Comparison of ENCODE assay signal across 1 cellular context in the genomic region with DNA sequence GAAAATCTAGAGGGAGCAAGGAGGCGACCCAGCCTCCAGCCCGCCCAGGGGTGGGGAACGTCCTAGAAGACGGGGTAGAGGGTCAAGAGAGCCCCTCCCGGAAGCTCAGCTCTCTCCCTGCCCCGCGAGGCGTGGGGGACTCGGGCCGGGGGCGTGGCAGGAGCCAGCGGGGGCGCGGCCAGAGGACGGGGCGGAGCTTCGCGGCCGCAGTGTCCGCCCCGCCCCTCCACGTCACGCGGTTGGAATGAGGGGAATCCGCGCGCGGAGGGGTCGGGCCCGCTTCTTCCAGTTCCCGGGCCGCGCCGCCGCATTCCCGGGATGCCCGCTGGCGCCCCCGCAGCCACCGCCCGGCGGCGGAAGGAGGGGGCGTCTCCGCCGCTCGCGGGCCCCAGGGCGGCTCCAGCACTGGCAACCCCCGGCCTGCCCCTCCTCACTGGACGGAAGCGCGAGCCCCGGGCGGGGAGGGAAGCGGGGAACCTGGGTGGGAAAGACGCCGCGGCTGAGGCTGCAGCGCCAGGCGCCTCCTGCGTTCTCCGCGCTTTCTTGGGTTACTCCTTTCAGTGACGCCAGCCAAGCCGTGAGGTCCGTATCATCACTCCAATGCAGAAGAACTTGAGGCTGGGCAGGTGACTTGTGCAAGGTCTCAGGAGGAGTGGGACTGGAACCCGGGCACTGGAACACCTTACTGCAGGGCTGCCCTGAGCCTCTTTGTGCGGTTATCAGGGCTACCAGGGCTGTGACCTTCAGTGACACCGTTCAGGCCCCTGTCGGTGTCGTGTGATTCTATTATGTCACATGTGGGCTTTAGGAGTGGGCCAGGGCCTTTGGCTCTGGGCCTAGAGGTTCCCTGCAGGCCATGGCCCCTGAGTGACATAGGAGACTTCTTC.
TF ChIP-seq lines count a peak whose summit lies in the region.

No MANE protein-coding gene starts in this region.

TF ChIP-seq in HEK293, 187 proteins besides CTCF, POLR2A, EP300 and RAD21 (continues in another document):
- TF ChIP-seq, protein P1, sequence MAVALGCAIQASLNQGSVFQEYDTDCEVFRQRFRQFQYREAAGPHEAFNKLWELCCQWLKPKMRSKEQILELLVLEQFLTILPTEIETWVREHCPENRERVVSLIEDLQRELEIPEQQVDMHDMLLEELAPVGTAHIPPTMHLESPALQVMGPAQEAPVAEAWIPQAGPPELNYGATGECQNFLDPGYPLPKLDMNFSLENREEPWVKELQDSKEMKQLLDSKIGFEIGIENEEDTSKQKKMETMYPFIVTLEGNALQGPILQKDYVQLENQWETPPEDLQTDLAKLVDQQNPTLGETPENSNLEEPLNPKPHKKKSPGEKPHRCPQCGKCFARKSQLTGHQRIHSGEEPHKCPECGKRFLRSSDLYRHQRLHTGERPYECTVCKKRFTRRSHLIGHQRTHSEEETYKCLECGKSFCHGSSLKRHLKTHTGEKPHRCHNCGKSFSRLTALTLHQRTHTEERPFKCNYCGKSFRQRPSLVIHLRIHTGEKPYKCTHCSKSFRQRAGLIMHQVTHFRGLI (tag by site-specific recombination; IDR thresholded peaks at IDR 0.05), result no peak
- TF ChIP-seq ZNF423 (tag by site-specific recombination; IDR thresholded peaks at IDR 0.05) (no peak), ZNF830 (tag by site-specific recombination; IDR thresholded peaks at IDR 0.05; ENCODE audit: low read depth) (no peak), ZNF530 (tag by site-specific recombination; IDR thresholded peaks at IDR 0.05; ENCODE audit: low read depth) (no peak), ZNF501 (tag by site-specific recombination; IDR thresholded peaks at IDR 0.05) (no peak), ZNF48 (tag by site-specific recombination; IDR thresholded peaks at IDR 0.05) (no peak), ZNF394 (tag by site-specific recombination; IDR thresholded peaks at IDR 0.05; ENCODE audit: borderline replicate concordance) (peak; percentile 82; the same call in 1 of the 2 replicates), ZNF747 (tag by site-specific recombination; IDR thresholded peaks at IDR 0.05) (no peak), BCL11B (tag by site-specific recombination; IDR thresholded peaks at IDR 0.05; ENCODE audit: low read depth) (no peak), PRDM1 (tag by site-specific recombination; IDR thresholded peaks at IDR 0.05) (no peak), ZBTB17 (tag by site-specific recombination; IDR thresholded peaks at IDR 0.05) (no peak), ZNF621 (tag by site-specific recombination; IDR thresholded peaks at IDR 0.05) (no peak), ZNF76 (tag by site-specific recombination; IDR thresholded peaks at IDR 0.05; ENCODE audit: borderline replicate concordance, low read depth) (peak; percentile 45; the same call in 1 of the 2 replicates), ZNF292 (tag by site-specific recombination; IDR thresholded peaks at IDR 0.05; ENCODE audit: borderline replicate concordance, low read depth) (no peak), MZF1 (tag by site-specific recombination; IDR thresholded peaks at IDR 0.05; ENCODE audit: borderline replicate concordance) (peak; percentile 30; the same call in 1 of the 2 replicates), ZNF521 (tag by site-specific recombination; IDR thresholded peaks at IDR 0.05) (no peak), HOXC10 (CRISPR knock-in tag; IDR thresholded peaks at IDR 0.05) (no peak), ZNF223 (tag by site-specific recombination; IDR thresholded peaks at IDR 0.05) (no peak), TRIM28 (IDR thresholded peaks at IDR 0.05; ENCODE audit: borderline replicate concordance, low read length) (no peak), SP3 (tag by site-specific recombination; IDR thresholded peaks at IDR 0.05) (peak; percentile 91), ZNF302 (tag by site-specific recombination; IDR thresholded peaks at IDR 0.05; ENCODE audit: low read depth) (no peak), ZNF776 (tag by site-specific recombination; IDR thresholded peaks at IDR 0.05; ENCODE audit: borderline replicate concordance) (no peak), ZNF354C (tag by site-specific recombination; IDR thresholded peaks at IDR 0.05; ENCODE audit: borderline replicate concordance, low read depth) (no peak), ZNF16 (tag by site-specific recombination; IDR thresholded peaks at IDR 0.05; ENCODE audit: low read depth) (no peak), ZNF558 (tag by site-specific recombination; IDR thresholded peaks at IDR 0.05) (no peak), OSR2 (tag by site-specific recombination; IDR thresholded peaks at IDR 0.05) (0 out of 2 replicates have a peak, but pooled peaks have one; percentile 24)
- TF ChIP-seq, protein P2, sequence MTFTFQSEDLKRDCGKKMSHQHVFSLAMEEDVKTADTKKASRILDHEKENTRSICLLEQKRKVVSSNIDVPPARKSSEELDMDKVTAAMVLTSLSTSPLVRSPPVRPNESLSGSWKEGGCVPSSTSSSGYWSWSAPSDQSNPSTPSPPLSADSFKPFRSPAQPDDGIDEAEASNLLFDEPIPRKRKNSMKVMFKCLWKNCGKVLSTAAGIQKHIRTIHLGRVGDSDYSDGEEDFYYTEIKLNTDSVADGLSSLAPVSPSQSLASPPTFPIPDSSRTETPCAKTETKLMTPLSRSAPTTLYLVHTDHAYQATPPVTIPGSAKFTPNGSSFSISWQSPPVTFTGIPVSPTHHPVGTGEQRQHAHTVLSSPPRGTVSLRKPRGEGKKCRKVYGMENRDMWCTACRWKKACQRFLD (tag by site-specific recombination; IDR thresholded peaks at IDR 0.05), result no peak
- TF ChIP-seq, protein P3, sequence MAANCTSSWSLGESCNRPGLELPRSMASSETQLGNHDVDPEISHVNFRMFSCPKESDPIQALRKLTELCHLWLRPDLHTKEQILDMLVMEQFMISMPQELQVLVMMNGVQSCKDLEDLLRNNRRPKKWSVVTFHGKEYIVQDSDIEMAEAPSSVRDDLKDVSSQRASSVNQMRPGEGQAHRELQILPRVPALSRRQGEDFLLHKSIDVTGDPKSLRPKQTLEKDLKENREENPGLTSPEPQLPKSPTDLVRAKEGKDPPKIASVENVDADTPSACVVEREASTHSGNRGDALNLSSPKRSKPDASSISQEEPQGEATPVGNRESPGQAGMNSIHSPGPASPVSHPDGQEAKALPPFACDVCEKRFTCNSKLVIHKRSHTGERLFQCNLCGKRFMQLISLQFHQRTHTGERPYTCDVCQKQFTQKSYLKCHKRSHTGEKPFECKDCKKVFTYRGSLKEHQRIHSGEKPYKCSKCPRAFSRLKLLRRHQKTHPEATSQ (tag by site-specific recombination; IDR thresholded peaks at IDR 0.05), result no peak
- TF ChIP-seq, protein P4, sequence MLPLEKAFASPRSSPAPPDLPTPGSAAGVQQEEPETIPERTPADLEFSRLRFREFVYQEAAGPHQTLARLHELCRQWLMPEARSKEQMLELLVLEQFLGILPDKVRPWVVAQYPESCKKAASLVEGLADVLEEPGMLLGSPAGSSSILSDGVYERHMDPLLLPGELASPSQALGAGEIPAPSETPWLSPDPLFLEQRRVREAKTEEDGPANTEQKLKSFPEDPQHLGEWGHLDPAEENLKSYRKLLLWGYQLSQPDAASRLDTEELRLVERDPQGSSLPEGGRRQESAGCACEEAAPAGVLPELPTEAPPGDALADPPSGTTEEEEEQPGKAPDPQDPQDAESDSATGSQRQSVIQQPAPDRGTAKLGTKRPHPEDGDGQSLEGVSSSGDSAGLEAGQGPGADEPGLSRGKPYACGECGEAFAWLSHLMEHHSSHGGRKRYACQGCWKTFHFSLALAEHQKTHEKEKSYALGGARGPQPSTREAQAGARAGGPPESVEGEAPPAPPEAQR (tag by site-specific recombination; IDR thresholded peaks at IDR 0.05), result no peak
- TF ChIP-seq, protein P5, sequence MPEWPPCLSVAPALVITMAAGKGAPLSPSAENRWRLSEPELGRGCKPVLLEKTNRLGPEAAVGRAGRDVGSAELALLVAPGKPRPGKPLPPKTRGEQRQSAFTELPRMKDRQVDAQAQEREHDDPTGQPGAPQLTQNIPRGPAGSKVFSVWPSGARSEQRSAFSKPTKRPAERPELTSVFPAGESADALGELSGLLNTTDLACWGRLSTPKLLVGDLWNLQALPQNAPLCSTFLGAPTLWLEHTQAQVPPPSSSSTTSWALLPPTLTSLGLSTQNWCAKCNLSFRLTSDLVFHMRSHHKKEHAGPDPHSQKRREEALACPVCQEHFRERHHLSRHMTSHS (tag by site-specific recombination; IDR thresholded peaks at IDR 0.05), result no peak
- TF ChIP-seq, protein P6, sequence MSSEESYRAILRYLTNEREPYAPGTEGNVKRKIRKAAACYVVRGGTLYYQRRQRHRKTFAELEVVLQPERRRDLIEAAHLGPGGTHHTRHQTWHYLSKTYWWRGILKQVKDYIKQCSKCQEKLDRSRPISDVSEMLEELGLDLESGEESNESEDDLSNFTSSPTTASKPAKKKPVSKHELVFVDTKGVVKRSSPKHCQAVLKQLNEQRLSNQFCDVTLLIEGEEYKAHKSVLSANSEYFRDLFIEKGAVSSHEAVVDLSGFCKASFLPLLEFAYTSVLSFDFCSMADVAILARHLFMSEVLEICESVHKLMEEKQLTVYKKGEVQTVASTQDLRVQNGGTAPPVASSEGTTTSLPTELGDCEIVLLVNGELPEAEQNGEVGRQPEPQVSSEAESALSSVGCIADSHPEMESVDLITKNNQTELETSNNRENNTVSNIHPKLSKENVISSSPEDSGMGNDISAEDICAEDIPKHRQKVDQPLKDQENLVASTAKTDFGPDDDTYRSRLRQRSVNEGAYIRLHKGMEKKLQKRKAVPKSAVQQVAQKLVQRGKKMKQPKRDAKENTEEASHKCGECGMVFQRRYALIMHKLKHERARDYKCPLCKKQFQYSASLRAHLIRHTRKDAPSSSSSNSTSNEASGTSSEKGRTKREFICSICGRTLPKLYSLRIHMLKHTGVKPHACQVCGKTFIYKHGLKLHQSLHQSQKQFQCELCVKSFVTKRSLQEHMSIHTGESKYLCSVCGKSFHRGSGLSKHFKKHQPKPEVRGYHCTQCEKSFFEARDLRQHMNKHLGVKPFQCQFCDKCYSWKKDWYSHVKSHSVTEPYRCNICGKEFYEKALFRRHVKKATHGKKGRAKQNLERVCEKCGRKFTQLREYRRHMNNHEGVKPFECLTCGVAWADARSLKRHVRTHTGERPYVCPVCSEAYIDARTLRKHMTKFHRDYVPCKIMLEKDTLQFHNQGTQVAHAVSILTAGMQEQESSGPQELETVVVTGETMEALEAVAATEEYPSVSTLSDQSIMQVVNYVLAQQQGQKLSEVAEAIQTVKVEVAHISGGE (tag by site-specific recombination; conservative IDR thresholded peaks at IDR 0.05; ENCODE audit: low read depth), result 0 out of 2 replicates have a peak, but pooled peaks have one; percentile 13
- TF ChIP-seq, protein P7, sequence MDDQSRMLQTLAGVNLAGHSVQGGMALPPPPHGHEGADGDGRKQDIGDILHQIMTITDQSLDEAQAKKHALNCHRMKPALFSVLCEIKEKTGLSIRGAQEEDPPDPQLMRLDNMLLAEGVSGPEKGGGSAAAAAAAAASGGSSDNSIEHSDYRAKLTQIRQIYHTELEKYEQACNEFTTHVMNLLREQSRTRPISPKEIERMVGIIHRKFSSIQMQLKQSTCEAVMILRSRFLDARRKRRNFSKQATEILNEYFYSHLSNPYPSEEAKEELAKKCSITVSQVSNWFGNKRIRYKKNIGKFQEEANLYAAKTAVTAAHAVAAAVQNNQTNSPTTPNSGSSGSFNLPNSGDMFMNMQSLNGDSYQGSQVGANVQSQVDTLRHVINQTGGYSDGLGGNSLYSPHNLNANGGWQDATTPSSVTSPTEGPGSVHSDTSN (CRISPR knock-in tag; IDR thresholded peaks at IDR 0.05), result 0 out of 2 replicates have a peak, but pooled peaks have one; percentile 4
- TF ChIP-seq, protein P8, sequence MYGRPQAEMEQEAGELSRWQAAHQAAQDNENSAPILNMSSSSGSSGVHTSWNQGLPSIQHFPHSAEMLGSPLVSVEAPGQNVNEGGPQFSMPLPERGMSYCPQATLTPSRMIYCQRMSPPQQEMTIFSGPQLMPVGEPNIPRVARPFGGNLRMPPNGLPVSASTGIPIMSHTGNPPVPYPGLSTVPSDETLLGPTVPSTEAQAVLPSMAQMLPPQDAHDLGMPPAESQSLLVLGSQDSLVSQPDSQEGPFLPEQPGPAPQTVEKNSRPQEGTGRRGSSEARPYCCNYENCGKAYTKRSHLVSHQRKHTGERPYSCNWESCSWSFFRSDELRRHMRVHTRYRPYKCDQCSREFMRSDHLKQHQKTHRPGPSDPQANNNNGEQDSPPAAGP (tag by site-specific recombination; IDR thresholded peaks at IDR 0.05), result peak; percentile 38; the same call in 1 of the 2 replicates
- TF ChIP-seq, protein P9, sequence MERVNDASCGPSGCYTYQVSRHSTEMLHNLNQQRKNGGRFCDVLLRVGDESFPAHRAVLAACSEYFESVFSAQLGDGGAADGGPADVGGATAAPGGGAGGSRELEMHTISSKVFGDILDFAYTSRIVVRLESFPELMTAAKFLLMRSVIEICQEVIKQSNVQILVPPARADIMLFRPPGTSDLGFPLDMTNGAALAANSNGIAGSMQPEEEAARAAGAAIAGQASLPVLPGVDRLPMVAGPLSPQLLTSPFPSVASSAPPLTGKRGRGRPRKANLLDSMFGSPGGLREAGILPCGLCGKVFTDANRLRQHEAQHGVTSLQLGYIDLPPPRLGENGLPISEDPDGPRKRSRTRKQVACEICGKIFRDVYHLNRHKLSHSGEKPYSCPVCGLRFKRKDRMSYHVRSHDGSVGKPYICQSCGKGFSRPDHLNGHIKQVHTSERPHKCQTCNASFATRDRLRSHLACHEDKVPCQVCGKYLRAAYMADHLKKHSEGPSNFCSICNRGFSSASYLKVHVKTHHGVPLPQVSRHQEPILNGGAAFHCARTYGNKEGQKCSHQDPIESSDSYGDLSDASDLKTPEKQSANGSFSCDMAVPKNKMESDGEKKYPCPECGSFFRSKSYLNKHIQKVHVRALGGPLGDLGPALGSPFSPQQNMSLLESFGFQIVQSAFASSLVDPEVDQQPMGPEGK (tag by site-specific recombination; IDR thresholded peaks at IDR 0.05), result peak; percentile 84
- TF ChIP-seq, protein P10, sequence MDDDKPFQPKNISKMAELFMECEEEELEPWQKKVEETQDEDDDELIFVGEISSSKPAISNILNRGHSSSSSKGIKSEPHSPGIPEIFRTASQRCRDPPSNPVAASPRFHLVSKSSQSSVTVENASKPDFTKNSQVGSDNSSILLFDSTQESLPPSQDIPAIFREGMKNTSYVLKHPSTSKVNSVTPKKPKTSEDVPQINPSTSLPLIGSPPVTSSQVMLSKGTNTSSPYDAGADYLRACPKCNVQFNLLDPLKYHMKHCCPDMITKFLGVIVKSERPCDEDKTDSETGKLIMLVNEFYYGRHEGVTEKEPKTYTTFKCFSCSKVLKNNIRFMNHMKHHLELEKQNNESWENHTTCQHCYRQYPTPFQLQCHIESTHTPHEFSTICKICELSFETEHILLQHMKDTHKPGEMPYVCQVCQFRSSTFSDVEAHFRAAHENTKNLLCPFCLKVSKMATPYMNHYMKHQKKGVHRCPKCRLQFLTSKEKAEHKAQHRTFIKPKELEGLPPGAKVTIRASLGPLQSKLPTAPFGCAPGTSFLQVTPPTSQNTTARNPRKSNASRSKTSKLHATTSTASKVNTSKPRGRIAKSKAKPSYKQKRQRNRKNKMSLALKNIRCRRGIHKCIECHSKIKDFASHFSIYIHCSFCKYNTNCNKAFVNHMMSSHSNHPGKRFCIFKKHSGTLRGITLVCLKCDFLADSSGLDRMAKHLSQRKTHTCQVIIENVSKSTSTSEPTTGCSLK (tag by site-specific recombination; IDR thresholded peaks at IDR 0.05), result no peak
- TF ChIP-seq, protein P11, sequence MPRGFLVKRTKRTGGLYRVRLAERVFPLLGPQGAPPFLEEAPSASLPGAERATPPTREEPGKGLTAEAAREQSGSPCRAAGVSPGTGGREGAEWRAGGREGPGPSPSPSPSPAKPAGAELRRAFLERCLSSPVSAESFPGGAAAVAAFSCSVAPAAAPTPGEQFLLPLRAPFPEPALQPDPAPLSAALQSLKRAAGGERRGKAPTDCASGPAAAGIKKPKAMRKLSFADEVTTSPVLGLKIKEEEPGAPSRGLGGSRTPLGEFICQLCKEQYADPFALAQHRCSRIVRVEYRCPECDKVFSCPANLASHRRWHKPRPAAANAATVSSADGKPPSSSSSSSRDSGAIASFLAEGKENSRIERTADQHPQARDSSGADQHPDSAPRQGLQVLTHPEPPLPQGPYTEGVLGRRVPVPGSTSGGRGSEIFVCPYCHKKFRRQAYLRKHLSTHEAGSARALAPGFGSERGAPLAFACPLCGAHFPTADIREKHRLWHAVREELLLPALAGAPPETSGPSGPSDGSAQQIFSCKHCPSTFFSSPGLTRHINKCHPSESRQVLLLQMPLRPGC (tag by site-specific recombination; IDR thresholded peaks at IDR 0.05), result no peak
